In the genomic region with DNA sequence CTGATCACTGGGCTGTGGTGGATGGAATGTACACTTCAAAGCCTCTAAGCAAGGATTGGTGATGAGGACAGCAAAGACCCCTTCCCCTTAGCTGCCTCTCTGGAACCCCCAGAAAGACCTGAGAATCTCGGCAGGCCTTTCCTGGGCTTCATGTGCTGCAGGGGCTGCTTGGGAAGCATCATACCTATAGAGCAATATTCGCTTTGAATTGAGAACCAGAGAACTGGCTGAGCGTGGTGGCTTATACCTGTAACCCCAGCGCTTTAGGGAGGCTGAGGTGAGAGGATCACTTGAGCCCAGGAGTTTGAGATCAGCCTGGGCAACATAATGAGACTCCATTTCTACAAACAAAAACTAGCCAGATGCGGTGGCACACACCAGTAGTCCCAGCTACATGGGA, we compare ENCODE assay signal across 15 cellular contexts.
"Had no signal": no experiment of that assay in that cellular context is flagged by ENCODE, and none has a peak within 500 bp of the region (broad histone marks: within the 10 kb centered on the region; RNA-seq: fewer than 3 reads in every experiment).

No MANE protein-coding gene starts in this region.

- H3K27ac Mint-ChIP-seq: activated CD4-positive, alpha-beta memory T cell treated with anti-CD3 and anti-CD28 coated beads for 36 hours had no signal

- H3K27ac ChIP-seq: esophagus muscularis mucosa, lower lobe of right lung had no signal

- H3K27me3 ChIP-seq: esophagus muscularis mucosa had no signal

- H3K9me3 ChIP-seq: lower lobe of right lung had no signal

- H3K4me3 Mint-ChIP-seq: activated CD4-positive, alpha-beta memory T cell treated with anti-CD3 and anti-CD28 coated beads for 36 hours; naive thymus-derived CD4-positive, alpha-beta T cell; T-helper 1 cell treated with Interleukin-12 subunit alpha and Interleukin-12 subunit beta and Interleukin-4 antibody, amounts not matched to agents 30 μg/mL and 1 μg/mL, for 36 hours had no signal

- DNase-seq: activated CD4-positive, alpha-beta memory T cell treated with anti-CD3 and anti-CD28 coated beads for 36 hours; activated effector memory CD4-positive, alpha-beta T cell treated with Interleukin-2 at 50 U/mL for 16 hours; activated T-cell treated with anti-CD3 and anti-CD28 coated beads for 4 hours; hypothalamus; kidney glomerular epithelial cell; lower lobe of right lung; naive thymus-derived CD4-positive, alpha-beta T cell; nucleus accumbens; psoas muscle; stimulated activated CD4-positive, alpha-beta T cell treated with anti-CD3 and anti-CD28 coated beads, Interleukin-12 subunit alpha, Interleukin-12 subunit beta, amount 100 ng/mL, for 4 hours; stimulated activated naive CD8-positive, alpha-beta T cell treated with anti-CD3 and anti-CD28 coated beads, Interleukin-15, Interleukin-2, amounts not matched to agents 100 U/mL and 50 U/mL, for 24 hours had no signal

- ATAC-seq: activated naive CD4-positive, alpha-beta T cell treated with anti-CD3 and anti-CD28 coated beads, Interleukin-2, amount 50 U/mL, for 72 hours; lower lobe of right lung; naive thymus-derived CD4-positive, alpha-beta T cell; psoas muscle; SK-N-SH treated with all-trans-retinoic acid at 6 μM for 48 hours; stimulated activated naive CD8-positive, alpha-beta T cell treated with anti-CD3 and anti-CD28 coated beads, Interleukin-15, Interleukin-2, amounts not matched to agents 100 U/mL and 50 U/mL, for 24 hours had no signal

- H3K4me3 ChIP-seq: esophagus muscularis mucosa, lower lobe of right lung, psoas muscle had no signal
